ENCODE assay signal across 1 cellular context in genomic region chr1:156122519-156123355, GRCh38.
TF ChIP-seq lines count a peak whose summit lies in the region.

No MANE protein-coding gene starts in this region.

TF ChIP-seq in H1, 55 proteins besides CTCF, POLR2A, EP300 and RAD21 (continued from another document):
- TF ChIP-seq CEBPB (IDR thresholded peaks at IDR 0.05; ENCODE audit: low read depth, low read length) (no peak), NANOG (IDR thresholded peaks at IDR 0.05; ENCODE audit: insufficient read depth, low read depth, low read length, poor library complexity, severe bottlenecking) (no peak), HDAC2 (IDR thresholded peaks at IDR 0.05; ENCODE audit: borderline replicate concordance in 1 of 2, low read depth in 2 of 2, low read length in 2 of 2) (no peak), MAFK (IDR thresholded peaks at IDR 0.05; ENCODE audit: low read depth, low read length) (peak; percentile 42; the same call in 1 of the 2 replicates), CREB1 (IDR thresholded peaks at IDR 0.05) (no peak), JUN (IDR thresholded peaks at IDR 0.05; ENCODE audit: low read depth, low read length) (no peak), BACH1 (IDR thresholded peaks at IDR 0.05; ENCODE audit: low read length) (peak; percentile 77), POLR2AphosphoS5 (IDR thresholded peaks at IDR 0.05; ENCODE audit: low read depth, low read length) (0 out of 2 replicates have a peak, but pooled peaks have one; percentile 4)
TF ChIP-seq in H1: peak in this region for 3.
